2 cellular contexts compared by ENCODE assay signal in genomic region chr2:37713258-37713700, GRCh38.
TF ChIP-seq lines count a peak whose summit lies in the region.

No MANE protein-coding gene starts in this region.

TF ChIP-seq in GM12878, 131 proteins besides CTCF, POLR2A, EP300 and RAD21:
- TF ChIP-seq NFIC (IDR thresholded peaks at IDR 0.05; ENCODE audit: low read depth, low read length) (peak; percentile 65; the same call in 1 of the 2 replicates), EED (IDR thresholded peaks at IDR 0.05; ENCODE audit: low read depth) (peak; percentile 75), IKZF2 (IDR thresholded peaks at IDR 0.05) (peak; percentile 58 to 66; a peak in 2 of 4 replicates), BCL3 (IDR thresholded peaks at IDR 0.05; ENCODE audit: borderline replicate concordance, insufficient read depth, low read depth, low read length, poor library complexity, severe bottlenecking) (no peak), RAD51 (IDR thresholded peaks at IDR 0.05) (no peak), IKZF1 (conservative IDR thresholded peaks at IDR 0.05) (peak; percentile 46), ATF7 (IDR thresholded peaks at IDR 0.05; ENCODE audit: low read depth) (peak; percentile 37; the same call in 1 of the 2 replicates), RELB (IDR thresholded peaks at IDR 0.05; ENCODE audit: low read depth) (0 out of 2 replicates have a peak, but pooled peaks have one; percentile 20), RUNX3 (IDR thresholded peaks at IDR 0.05; ENCODE audit: low read length) (peak; percentile 85; the same call in 1 of the 2 replicates)

TF ChIP-seq in HepG2, 621 proteins besides CTCF, POLR2A, EP300 and RAD21:
- TF ChIP-seq ZBTB34 (CRISPR knock-in tag; IDR thresholded peaks at IDR 0.05): no peak
- no peak for TF ChIP-seq PAWR (CRISPR knock-in tag; IDR thresholded peaks at IDR 0.05; ENCODE audit: borderline replicate concordance)
- no peak for TF ChIP-seq MYNN (CRISPR knock-in tag; IDR thresholded peaks at IDR 0.05; ENCODE audit: low read depth)
- TF ChIP-seq ZNF777 (CRISPR knock-in tag; IDR thresholded peaks at IDR 0.05): no peak
- TF ChIP-seq ZNF891 (CRISPR knock-in tag; IDR thresholded peaks at IDR 0.05): no peak
- no peak for TF ChIP-seq FOXA1 (IDR thresholded peaks at IDR 0.05)
- no peak for TF ChIP-seq FOXA1 (CRISPR knock-in tag; IDR thresholded peaks at IDR 0.05)
- TF ChIP-seq ZNF292 (CRISPR knock-in tag; IDR thresholded peaks at IDR 0.05; ENCODE audit: borderline replicate concordance, low read depth): no peak
- no peak for TF ChIP-seq YEATS4 (CRISPR knock-in tag; IDR thresholded peaks at IDR 0.05; ENCODE audit: borderline replicate concordance)
- no peak for TF ChIP-seq ZNF337 (CRISPR knock-in tag; IDR thresholded peaks at IDR 0.05; ENCODE audit: borderline replicate concordance, low read depth)
- TF ChIP-seq ELF1 (CRISPR knock-in tag; IDR thresholded peaks at IDR 0.05): no peak
- TF ChIP-seq SOX5 (CRISPR knock-in tag; IDR thresholded peaks at IDR 0.05; ENCODE audit: borderline replicate concordance): no peak
- TF ChIP-seq CBFB (CRISPR knock-in tag; IDR thresholded peaks at IDR 0.05): no peak
- no peak for TF ChIP-seq GATAD1 (CRISPR knock-in tag; IDR thresholded peaks at IDR 0.05)
